Comparison of ENCODE assay signal across 16 cellular contexts in the genomic region with DNA sequence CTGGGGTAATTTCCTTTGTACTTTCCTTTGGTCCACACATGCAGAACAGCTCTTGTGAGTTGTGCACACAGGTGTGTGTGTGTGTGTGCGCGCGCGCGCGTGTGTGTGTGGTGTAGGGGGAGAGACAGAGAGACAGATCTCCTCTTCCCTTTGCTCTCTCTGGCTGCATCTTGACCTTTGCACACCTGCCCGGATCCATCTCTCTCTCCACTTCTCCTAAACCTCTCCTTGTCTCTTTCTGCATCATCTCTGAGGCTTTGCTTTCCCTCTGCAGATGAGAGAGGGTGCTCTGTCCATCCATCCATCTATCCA.
DNase-seq lines count a peak whose midpoint lies in the region; ATAC-seq, FAIRE-seq and TF ChIP-seq lines count a peak whose summit lies in the region.
"Had no signal": no experiment of that assay in that cellular context is flagged by ENCODE, and none has a peak within 500 bp of the region (broad histone marks: within the 10 kb centered on the region; RNA-seq: fewer than 3 reads in every experiment).

No MANE protein-coding gene starts in this region.

- intact Hi-C loops in MCF 10A (cut with micrococcal nuclease): no loop called here

- no peaks in the 10 kb centered on the region for H3K9me3 Mint-ChIP-seq in GM23338
- H3K9me3 Mint-ChIP-seq in MCF 10A (ENCODE audit: unreplicated experiment): no peaks in the 10 kb centered on the region
- H3K9me3 Mint-ChIP-seq: CD8-positive, alpha-beta T cell had no signal

- H3K4me1 ChIP-seq in GM23338 (ENCODE audit: insufficient read depth) (peaks cover 53% of the 10 kb centered on the region), H1 (replicated peaks in 1 of 4; ENCODE audit: control insufficient read depth in 3 of 4, insufficient read depth in 4 of 4, low read length in 3 of 4) (peaks cover 11 to 50% (median 34%) of the 10 kb centered on the region in 4 experiments), neuronal stem cell (ENCODE audit: control insufficient read depth in 2 of 2, insufficient read depth in 1 of 2, low read depth in 1 of 2, low read length in 2 of 2) (peaks cover 51 to 81% of the 10 kb centered on the region in 2 donors)

- H3F3A ChIP-seq in GM23338 (replicated peaks; ENCODE audit: low read depth): peaks cover 7% of the 10 kb centered on the region; the same call in 1 of the 2 replicates

- no peak for FAIRE-seq in H1 (lab: Jason Lieb, UNC)

- BruUV-seq in MCF 10A (replicated peaks; lab: Mats Ljungman, UMichigan): no TSS peak

- H3K9me3 ChIP-seq in H1 (ENCODE audit: insufficient read depth in 2 of 2, low read depth in 1 of 2, low read length in 1 of 2) (no peaks in the 10 kb centered on the region), neuronal stem cell (replicated peaks in 1 of 2; ENCODE audit: control insufficient read depth in 2 of 2, insufficient read depth in 1 of 2, low read depth in 1 of 2, low read length in 2 of 2) (no peaks in the 10 kb centered on the region)
- H3K9me3 ChIP-seq: BE2C, SK-N-SH had no signal

- CTCF ChIA-PET in H1 (lab: Charles Lee; ENCODE audit: partially characterized antibody): interaction anchor here (0.7 to 2.0 kb wide), 4 partner anchors 16 to 121 kb away, joined by 3 to 9 read pairs (median 4); no protein-coding TSS in a partner anchor
- CTCF ChIA-PET in MCF 10A (lab: Yijun Ruan, JAX): interaction anchor here (1.0 kb wide), 1 partner anchor 12 kb away, joined by 3 read pairs; no protein-coding TSS in a partner anchor

- H3K4ac ChIP-seq in H1 (replicated peaks; ENCODE audit: insufficient read length, low read depth, low read length) (no peak overlapping the region), neuronal stem cell (ENCODE audit: low read length) (no peak overlapping the region)

- peak overlapping the region; percentile 52 for H2BK20ac ChIP-seq in H1 (ENCODE audit: low read length)

- H3K4me3 ChIP-seq in GM23338 (no peak overlapping the region), H1 (ENCODE audit: extremely low read depth in 1 of 4, insufficient read depth in 2 of 4, low read depth in 3 of 4, low read length in 4 of 4) (no peak overlapping the region), neuronal stem cell (ENCODE audit: low read length in 2 of 2) (no peak overlapping the region)

- H3K27me3 ChIP-seq in GM23338 (ENCODE audit: insufficient read depth) (peaks cover 6% of the 10 kb centered on the region; the same call in 1 of the 2 replicates), H1 (replicated peaks in 1 of 4; ENCODE audit: control insufficient read depth in 3 of 4, extremely low read depth in 1 of 4, insufficient read depth in 3 of 4, low read length in 3 of 4) (peaks cover 0 to 22% (median 14%) of the 10 kb centered on the region in 4 experiments; a peak in 4 of 7 replicates), neuronal stem cell (ENCODE audit: control insufficient read depth in 3 of 3, insufficient read depth in 3 of 3, low read depth in 1 of 3, low read length in 3 of 3) (peaks cover 0 to 4% (median 0%) of the 10 kb centered on the region in 3 experiments)
- H3K27me3 ChIP-seq: BE2C had no signal

- no peak overlapping the region for H2AFZ ChIP-seq in GM23338
- H2AFZ ChIP-seq in H1 (ENCODE audit: low read length): no peak overlapping the region
- H2AFZ ChIP-seq in neuronal stem cell (ENCODE audit: low read length): no peak overlapping the region

- H4K20me1 ChIP-seq in GM23338 (replicated peaks; ENCODE audit: insufficient read depth) (no peaks in the 10 kb centered on the region), H1 (replicated peaks in 1 of 2; ENCODE audit: control insufficient read depth in 1 of 2, insufficient read depth in 2 of 2, low read length in 2 of 2) (peaks cover 0 to 2% of the 10 kb centered on the region in 2 experiments)

- no peak for ATAC-seq in GM23338

- H3K9ac ChIP-seq in H1 (replicated peaks in 1 of 4; ENCODE audit: extremely low read depth in 1 of 4, low read depth in 3 of 4, low read length in 3 of 4): no peak overlapping the region
- no peak overlapping the region for H3K9ac ChIP-seq in neuronal stem cell (ENCODE audit: low read depth, low read length, poor library complexity)
- H3K9ac ChIP-seq: GM23248, SK-N-SH had no signal

- H3K4me1 Mint-ChIP-seq in GM23338: peaks cover 34% of the 10 kb centered on the region
- H3K4me1 Mint-ChIP-seq in MCF 10A (ENCODE audit: insufficient read depth, unreplicated experiment): no peaks in the 10 kb centered on the region

- H3K4me2 ChIP-seq in GM23338 (peak overlapping the region; percentile 73; the same call in 1 of the 2 replicates), H1 (ENCODE audit: insufficient read depth in 1 of 2, low read depth in 2 of 2, low read length in 2 of 2) (peak overlapping the region in 1 of 2 experiments; percentile 77; a peak in 2 of 4 replicates), neuronal stem cell (ENCODE audit: insufficient read depth, low read length, poor library complexity, severe bottlenecking) (no peak overlapping the region)
- H3K4me2 ChIP-seq: SK-N-SH had no signal

- no peak for TF ChIP-seq POLR2A in H1 (IDR thresholded peaks at IDR 0.05; ENCODE audit: control extremely low read depth in 1 of 2, low read depth in 2 of 2, low read length in 2 of 2)

- no peak overlapping the region for H3K23ac ChIP-seq in H1 (ENCODE audit: insufficient read length)
- H3K23ac ChIP-seq in neuronal stem cell (ENCODE audit: low read depth, low read length, poor library complexity): no peak overlapping the region

- TF ChIP-seq CTCF in GM23338 (conservative IDR thresholded peaks at IDR 0.05; ENCODE audit: low read depth in 2 of 2): no peak
- no peak for TF ChIP-seq CTCF in H1 (IDR thresholded peaks at IDR 0.05; ENCODE audit: control extremely low read depth in 1 of 3, insufficient read depth in 1 of 3, low read depth in 1 of 3, low read length in 3 of 3)
- TF ChIP-seq CTCF in MCF 10A (IDR thresholded peaks at IDR 0.05; ENCODE audit: unreplicated experiment): no peak

- no peak overlapping the region for H3K18ac ChIP-seq in H1 (ENCODE audit: extremely low read depth, low read length)
- H3K18ac ChIP-seq in neuronal stem cell (ENCODE audit: low read length): peak overlapping the region; percentile 49

- H3K27ac ChIP-seq in GM23338 (ENCODE audit: low read depth): no peak overlapping the region
- H3K27ac ChIP-seq in H1 (ENCODE audit: low read depth, low read length): no peak overlapping the region
- peak overlapping the region; percentile 7 for H3K27ac ChIP-seq in neuronal stem cell (replicated peaks; ENCODE audit: low read length)
- H3K27ac ChIP-seq: GM23248 had no signal

- 65% methylated on average over 7 of the region's 7 CpGs; no CpG with 5 or more reads in 1 of the 2 experiments for WGBS in H1 (ENCODE audit: extremely low coverage in 1 of 2, insufficient coverage in 1 of 2, insufficient read length in 1 of 2, insufficient replicate concordance in 2 of 2, low coverage in 1 of 2, low lambda C conversion rate in 2 of 2, missing lambda C conversion rate in 1 of 2), 2 experiments
- no CpG with 5 or more reads among the region's 7 CpGs for WGBS in neuronal stem cell (ENCODE audit: extremely low coverage in 2 of 2, insufficient read length in 2 of 2, insufficient replicate concordance in 1 of 2), 2 donors

- H3K56ac ChIP-seq in H1 (replicated peaks; ENCODE audit: insufficient read length, low read depth, low read length): no peak overlapping the region

- H3K36me3 ChIP-seq in GM23338 (ENCODE audit: insufficient read depth) (no peaks in the 10 kb centered on the region), H1 (ENCODE audit: control insufficient read depth in 2 of 4, insufficient read depth in 4 of 4, low read length in 3 of 4) (no peaks in the 10 kb centered on the region), neuronal stem cell (replicated peaks in 1 of 2; ENCODE audit: control insufficient read depth in 2 of 2, insufficient read depth in 2 of 2, low read length in 2 of 2) (no peaks in the 10 kb centered on the region)
- H3K36me3 ChIP-seq: BE2C had no signal

- H2BK15ac ChIP-seq in H1 (ENCODE audit: low read length) (peak overlapping the region; percentile 88; the same call in 1 of the 2 replicates), neuronal stem cell (ENCODE audit: low read length) (peak overlapping the region; percentile 8)

- no peak overlapping the region for H4K8ac ChIP-seq in H1 (ENCODE audit: extremely low read depth, insufficient read depth, low read length)
- no peak overlapping the region for H4K8ac ChIP-seq in neuronal stem cell (ENCODE audit: low read depth, low read length)

- H3K36me3 Mint-ChIP-seq in GM23338 (ENCODE audit: low read depth) (no peaks in the 10 kb centered on the region), MCF 10A (ENCODE audit: insufficient read depth, unreplicated experiment) (no peaks in the 10 kb centered on the region)
- H3K36me3 Mint-ChIP-seq: CD8-positive, alpha-beta T cell had no signal

- H2BK5ac ChIP-seq in H1 (ENCODE audit: low read depth, low read length) (peak overlapping the region; percentile 54; the same call in 1 of the 2 replicates), neuronal stem cell (ENCODE audit: low read length) (no peak overlapping the region)

- H2BK120ac ChIP-seq in H1 (replicated peaks; ENCODE audit: low read depth, low read length) (no peak overlapping the region), neuronal stem cell (ENCODE audit: low read depth, low read length) (peak overlapping the region; percentile 63)

- H3K14ac ChIP-seq in H1 (ENCODE audit: insufficient read length): no peak overlapping the region
- peak overlapping the region; percentile 12 for H3K14ac ChIP-seq in neuronal stem cell (ENCODE audit: low read length)

- H3K4me3 Mint-ChIP-seq in GM23338: no peak overlapping the region
- H3K4me3 Mint-ChIP-seq in MCF 10A (ENCODE audit: unreplicated experiment): no peak overlapping the region
- H3K4me3 Mint-ChIP-seq: CD8-positive, alpha-beta T cell had no signal

- peaks cover 8% of the 10 kb centered on the region for H3K23me2 ChIP-seq in H1 (ENCODE audit: low read depth, low read length)

- H4K91ac ChIP-seq in H1 (replicated peaks; ENCODE audit: insufficient read length, low read length): no peak overlapping the region
- H4K91ac ChIP-seq in neuronal stem cell (ENCODE audit: low read depth, low read length, poor library complexity): peak overlapping the region; percentile 81

- no peak overlapping the region for H3K27ac Mint-ChIP-seq in GM23338
- no peak overlapping the region for H3K27ac Mint-ChIP-seq in MCF 10A (ENCODE audit: low read depth, unreplicated experiment)
- H3K27ac Mint-ChIP-seq: CD8-positive, alpha-beta T cell had no signal

- TF ChIP-seq RAD21 in H1 (IDR thresholded peaks at IDR 0.05 in 1 of 2, conservative IDR thresholded peaks at IDR 0.05 in 1 of 2; ENCODE audit: low read depth in 2 of 2, low read length in 2 of 2): no peak

- H3K79me1 ChIP-seq in H1 (ENCODE audit: low read depth, low read length) (no peaks in the 10 kb centered on the region; the same call in 1 of the 2 replicates), neuronal stem cell (ENCODE audit: low read depth, low read length) (no peaks in the 10 kb centered on the region)

- peak; percentile 27 for DNase-seq in NCI-H1417 treated with DMSO at 0.1 percent for 48 hours (lab: John Stamatoyannopoulos, UW)
- no peak for DNase-seq in NCI-H1417 (lab: John Stamatoyannopoulos, UW)
- no peak for DNase-seq in GM23338 (ENCODE audit: low spot score)
- no peak for DNase-seq in H1 (ENCODE audit: low read depth in 1 of 2, low spot score in 2 of 2)
- DNase-seq in neuronal stem cell (ENCODE audit: low spot score): no peak
- no peak for DNase-seq in MCF 10A (ENCODE audit: unreplicated experiment)
- no peak for DNase-seq in NCI-H1048 (lab: John Stamatoyannopoulos, UW)
- DNase-seq in glomerular visceral epithelial cell (ENCODE audit: extremely low spot score): no peak
- DNase-seq: 8988T; BE2C; CD8-positive, alpha-beta T cell; GM23248; KBM-7; NCI-H510A treated with DMSO at 0.1 percent for 48 hours; NCI-H774; SK-N-SH had no signal

- H2BK12ac ChIP-seq in H1 (ENCODE audit: low read depth, low read length) (peak overlapping the region; percentile 100; the same call in 1 of the 2 replicates), neuronal stem cell (ENCODE audit: low read length) (peak overlapping the region; percentile 75)

- H3K79me2 ChIP-seq in GM23338 (replicated peaks; ENCODE audit: insufficient read depth) (no peaks in the 10 kb centered on the region), H1 (ENCODE audit: control insufficient read depth in 1 of 2, insufficient read depth in 2 of 2, low read length in 2 of 2) (no peaks in the 10 kb centered on the region)

- H2AK5ac ChIP-seq in H1 (ENCODE audit: low read depth, low read length) (peak overlapping the region; percentile 98; the same call in 1 of the 2 replicates), neuronal stem cell (ENCODE audit: low read depth, low read length) (peak overlapping the region; percentile 81)

- no peak for TF ChIP-seq EP300 in H1 (IDR thresholded peaks at IDR 0.05; ENCODE audit: borderline replicate concordance in 1 of 2, low read depth in 2 of 2, low read length in 2 of 2)

- H4K5ac ChIP-seq in H1 (ENCODE audit: insufficient read length, low read depth, low read length): no peak overlapping the region

- no peaks in the 10 kb centered on the region for H3K9me2 ChIP-seq in GM23338 (ENCODE audit: insufficient read depth)
- H3K9me2 ChIP-seq: SK-N-SH had no signal

- H3K27me3 Mint-ChIP-seq in GM23338 (ENCODE audit: insufficient read depth, low read depth, poor library complexity) (peaks cover 22% of the 10 kb centered on the region), MCF 10A (ENCODE audit: insufficient read depth, unreplicated experiment) (no peaks in the 10 kb centered on the region)

- POLR2A ChIA-PET in H1 (lab: Charles Lee; ENCODE audit: partially characterized antibody) (interaction anchor here (0.8 to 2.7 kb wide), 4 partner anchors 10 to 93 kb away, joined by 4 to 13 read pairs (median 7); no protein-coding TSS in a partner anchor), MCF 10A (lab: Yijun Ruan, JAX) (interaction anchor here (1.2 kb wide), 2 partner anchors 98 to 100 kb away, joined by 4 read pairs; no protein-coding TSS in a partner anchor)
